Comparison of ENCODE assay signal across 1 cellular context in genomic region chr13:27353166-27353583, GRCh38.
TF ChIP-seq lines count a peak whose summit lies in the region.

No MANE protein-coding gene starts in this region.

TF ChIP-seq in GM12878, 131 proteins besides CTCF, POLR2A, EP300 and RAD21 (continued from another document and continues in another):
- no peak for TF ChIP-seq ZBTB4 (CRISPR knock-in tag; IDR thresholded peaks at IDR 0.05)
- TF ChIP-seq CHD1 (IDR thresholded peaks at IDR 0.05; ENCODE audit: low read depth, low read length): no peak
- TF ChIP-seq RFX5 (IDR thresholded peaks at IDR 0.05; ENCODE audit: low read depth, low read length): no peak
- 0 out of 2 replicates have a peak, but pooled peaks have one; percentile 60 for TF ChIP-seq PAX5 (IDR thresholded peaks at IDR 0.05; ENCODE audit: borderline replicate concordance, low read depth, low read length)
- TF ChIP-seq CEBPB (IDR thresholded peaks at IDR 0.05; ENCODE audit: borderline replicate concordance in 1 of 2, low read depth in 2 of 2, low read length in 2 of 2): no peak
- TF ChIP-seq SMAD5 (IDR thresholded peaks at IDR 0.05; ENCODE audit: low read depth): no peak
- TF ChIP-seq FOS (IDR thresholded peaks at IDR 0.05; ENCODE audit: borderline replicate concordance, extremely low read depth, insufficient read length): no peak
- no peak for TF ChIP-seq ZBTB33 (IDR thresholded peaks at IDR 0.05)
- 0 out of 2 replicates have a peak, but pooled peaks have one; percentile 56 for TF ChIP-seq TBL1XR1 (IDR thresholded peaks at IDR 0.05; ENCODE audit: low read depth, low read length)
- TF ChIP-seq YBX1 (IDR thresholded peaks at IDR 0.05): no peak
- TF ChIP-seq ZNF207 (IDR thresholded peaks at IDR 0.05; ENCODE audit: borderline replicate concordance): no peak
- no peak; a peak in 1 of 4 replicates for TF ChIP-seq IKZF2 (IDR thresholded peaks at IDR 0.05)
- TF ChIP-seq RELA (IDR thresholded peaks at IDR 0.05; ENCODE audit: borderline replicate concordance, partially characterized antibody): no peak
- TF ChIP-seq TCF12 (IDR thresholded peaks at IDR 0.05; ENCODE audit: low read depth, low read length): no peak
- no peak for TF ChIP-seq IRF3 (IDR thresholded peaks at IDR 0.05)
- no peak for TF ChIP-seq NKRF (conservative IDR thresholded peaks at IDR 0.05)
- TF ChIP-seq LARP7 (IDR thresholded peaks at IDR 0.05): no peak
- no peak for TF ChIP-seq BMI1 (IDR thresholded peaks at IDR 0.05; ENCODE audit: borderline replicate concordance)
- no peak for TF ChIP-seq ZBED1 (IDR thresholded peaks at IDR 0.05; ENCODE audit: borderline replicate concordance)
- TF ChIP-seq PML (IDR thresholded peaks at IDR 0.05; ENCODE audit: low read length): no peak
- TF ChIP-seq SKIL (IDR thresholded peaks at IDR 0.05; ENCODE audit: low read depth, poor library complexity, severe bottlenecking): no peak
- TF ChIP-seq JUNB (IDR thresholded peaks at IDR 0.05): peak; percentile 83
- TF ChIP-seq USF2 (IDR thresholded peaks at IDR 0.05; ENCODE audit: borderline replicate concordance, low read depth, low read length): no peak
- no peak for TF ChIP-seq RCOR1 (conservative IDR thresholded peaks at IDR 0.05; ENCODE audit: low read depth, low read length)
- peak; percentile 56; the same call in 1 of the 2 replicates for TF ChIP-seq NBN (IDR thresholded peaks at IDR 0.05)
- no peak for TF ChIP-seq SREBF1 (IDR thresholded peaks at IDR 0.05; ENCODE audit: low read length)
- TF ChIP-seq BRCA1 (IDR thresholded peaks at IDR 0.05; ENCODE audit: low read depth, low read length): no peak
- TF ChIP-seq BCLAF1 (IDR thresholded peaks at IDR 0.05): no peak
- no peak for TF ChIP-seq MEF2A (IDR thresholded peaks at IDR 0.05; ENCODE audit: insufficient read depth, low read depth, low read length)
- TF ChIP-seq EZH2 (IDR thresholded peaks at IDR 0.05; ENCODE audit: borderline replicate concordance, control insufficient read depth, low read depth, low read length): no peak
- no peak for TF ChIP-seq MEF2B (IDR thresholded peaks at IDR 0.05; ENCODE audit: partially characterized antibody, poor library complexity, severe bottlenecking)
- peak; percentile 52; the same call in 1 of the 3 replicates for TF ChIP-seq POU2F2 (IDR thresholded peaks at IDR 0.05; ENCODE audit: borderline replicate concordance, low read depth, low read length)
- no peak for TF ChIP-seq NFYA (IDR thresholded peaks at IDR 0.05; ENCODE audit: borderline replicate concordance, low read depth, low read length)
- TF ChIP-seq IKZF1 (conservative IDR thresholded peaks at IDR 0.05): no peak; the same call in 1 of the 2 replicates
- peak; percentile 93 for TF ChIP-seq SMARCA5 (IDR thresholded peaks at IDR 0.05)
- TF ChIP-seq POLR2AphosphoS5 (IDR thresholded peaks at IDR 0.05; ENCODE audit: low read length): no peak
- TF ChIP-seq FOXM1 (IDR thresholded peaks at IDR 0.05; ENCODE audit: low read depth, low read length): no peak
- peak; percentile 33; the same call in 1 of the 2 replicates for TF ChIP-seq CREB1 (IDR thresholded peaks at IDR 0.05; ENCODE audit: low read depth)
- peak; percentile 37; the same call in 1 of the 2 replicates for TF ChIP-seq MXI1 (IDR thresholded peaks at IDR 0.05; ENCODE audit: low read depth, low read length)
- TF ChIP-seq KAT2A (conservative IDR thresholded peaks at IDR 0.05; ENCODE audit: control insufficient read depth, low read depth, low read length): no peak
- no peak for TF ChIP-seq KDM1A (IDR thresholded peaks at IDR 0.05; ENCODE audit: borderline replicate concordance)
- TF ChIP-seq NR2F1 (conservative IDR thresholded peaks at IDR 0.05): no peak
- no peak for TF ChIP-seq POLR2AphosphoS2 (IDR thresholded peaks at IDR 0.05; ENCODE audit: low read depth, low read length)
- TF ChIP-seq BCL11A (IDR thresholded peaks at IDR 0.05; ENCODE audit: low read depth, low read length): peak; percentile 58; the same call in 1 of the 2 replicates
- TF ChIP-seq IRF5 (IDR thresholded peaks at IDR 0.05; ENCODE audit: borderline replicate concordance): no peak
- no peak for TF ChIP-seq MAX (IDR thresholded peaks at IDR 0.05; ENCODE audit: low read depth, low read length)
- TF ChIP-seq MLLT1 (IDR thresholded peaks at IDR 0.05): no peak
